8 cellular contexts compared by ENCODE assay signal in genomic region chr3:33047842-33048834, GRCh38. TPM values are rescaled to one million over a fixed set of nuclear protein-coding genes. Genes with fewer than 3 reads are reported as not detected.
DNase-seq lines count a peak whose midpoint lies in the region; ATAC-seq and TF ChIP-seq lines count a peak whose summit lies in the region.
"Had no signal": no experiment of that assay in that cellular context is flagged by ENCODE, and none has a peak within 500 bp of the region (broad histone marks: within the 10 kb centered on the region; RNA-seq: fewer than 3 reads in every experiment).

No MANE protein-coding gene starts in this region.

- no peaks in the 10 kb centered on the region for H3K4me1 ChIP-seq in H9 (ENCODE audit: insufficient read depth, low read length)

- no peaks in the 10 kb centered on the region for H3K27me3 ChIP-seq in H9 (ENCODE audit: insufficient read depth, low read length)

- no peak overlapping the region for H2BK12ac ChIP-seq in H9 (ENCODE audit: insufficient read length, low read depth, low read length)

- H3K79me1 ChIP-seq in H9 (ENCODE audit: insufficient read depth, low read depth, low read length, poor library complexity, severe bottlenecking), result no peaks in the 10 kb centered on the region

- no CpG with 5 or more reads among the region's 6 CpGs for WGBS in H9 (ENCODE audit: extremely low coverage, insufficient read length, low lambda C conversion rate)

- H3K4ac ChIP-seq in H9 (ENCODE audit: low read depth, low read length), result no peak overlapping the region

- H2AFZ ChIP-seq in H9 (ENCODE audit: low read length), result no peak overlapping the region

- H3K23ac ChIP-seq in H9 (ENCODE audit: insufficient read length, low read depth, low read length), result no peak overlapping the region

- H2BK120ac ChIP-seq in H9 (ENCODE audit: low read depth, low read length, poor library complexity, severe bottlenecking), result no peak overlapping the region

- no peak overlapping the region for H3K18ac ChIP-seq in H9 (ENCODE audit: insufficient read length, low read depth, low read length)

- H3K14ac ChIP-seq in H9 (ENCODE audit: insufficient read depth, low read length), result no peak overlapping the region

- peak overlapping the region; percentile 98 for H3K27ac Mint-ChIP-seq in activated CD4-positive, alpha-beta memory T cell treated with anti-CD3 and anti-CD28 coated beads, Interleukin-2, amount 10 ng/mL, durations not matched to agents 7 days and 5 days
- H3K27ac Mint-ChIP-seq in H9, result peak overlapping the region in 1 of 3 experiments; percentile 56; a peak in 1 of 7 replicates

- no peak overlapping the region for H2AK5ac ChIP-seq in H9 (ENCODE audit: insufficient read length, low read length)

- H3K4me3 Mint-ChIP-seq in activated CD4-positive, alpha-beta memory T cell treated with anti-CD3 and anti-CD28 coated beads, Interleukin-2, amount 10 ng/mL, durations not matched to agents 7 days and 5 days, result peak overlapping the region; percentile 60
- no peak overlapping the region for H3K4me3 Mint-ChIP-seq in H9

- DNase-seq in activated CD4-positive, alpha-beta memory T cell treated with anti-CD3 and anti-CD28 coated beads, Interleukin-2, amount 10 ng/mL, durations not matched to agents 7 days and 5 days, result peak; percentile 68
- DNase-seq in pons (ENCODE audit: low spot score), result peak; percentile 37
- DNase-seq in NCI-H1417 treated with DMSO at 0.1 percent for 48 hours (lab: John Stamatoyannopoulos, UW), result no peak
- no peak for DNase-seq in NCI-H1105 (lab: John Stamatoyannopoulos, UW)
- no peak for DNase-seq in H9
- DNase-seq: IMR-90 had no signal

- H4K8ac ChIP-seq in H9 (replicated peaks; ENCODE audit: insufficient read length, low read depth, low read length), result no peak overlapping the region

- no peak overlapping the region for H4K91ac ChIP-seq in H9 (ENCODE audit: insufficient read length, low read depth, low read length)

- H3K56ac ChIP-seq in H9 (ENCODE audit: insufficient read length, low read depth, low read length), result no peak overlapping the region

- H3K27me3 Mint-ChIP-seq in activated CD4-positive, alpha-beta memory T cell treated with anti-CD3 and anti-CD28 coated beads, Interleukin-2, amount 10 ng/mL, durations not matched to agents 7 days and 5 days, result no peaks in the 10 kb centered on the region
- H3K27me3 Mint-ChIP-seq in H9 (ENCODE audit: low read depth), result no peaks in the 10 kb centered on the region

- H2BK15ac ChIP-seq in H9 (ENCODE audit: low read depth, low read length), result no peak overlapping the region

- no peaks in the 10 kb centered on the region for H3K79me2 ChIP-seq in H9 (ENCODE audit: insufficient read depth, low read length)

- H3K36me3 Mint-ChIP-seq in activated CD4-positive, alpha-beta memory T cell treated with anti-CD3 and anti-CD28 coated beads, Interleukin-2, amount 10 ng/mL, durations not matched to agents 7 days and 5 days (ENCODE audit: low read depth), result peaks cover 66% of the 10 kb centered on the region
- peaks cover 0 to 34% (median 23%) of the 10 kb centered on the region in 3 experiments; a peak in 6 of 7 replicates for H3K36me3 Mint-ChIP-seq in H9 (ENCODE audit: insufficient read depth in 1 of 3, low read depth in 3 of 3)

- no peak overlapping the region for H3K27ac ChIP-seq in H9 (ENCODE audit: insufficient read length, low read depth, low read length)

- no peaks in the 10 kb centered on the region for H3K9me3 Mint-ChIP-seq in activated CD4-positive, alpha-beta memory T cell treated with anti-CD3 and anti-CD28 coated beads, Interleukin-2, amount 10 ng/mL, durations not matched to agents 7 days and 5 days
- H3K9me3 Mint-ChIP-seq in H9, result no peaks in the 10 kb centered on the region

- H2BK5ac ChIP-seq in H9 (ENCODE audit: insufficient read length, low read length), result no peak overlapping the region

- H3K23me2 ChIP-seq in H9 (ENCODE audit: insufficient read length, low read depth, low read length, poor library complexity, severe bottlenecking), result no peaks in the 10 kb centered on the region

- no peak overlapping the region for H3K9ac ChIP-seq in H9 (ENCODE audit: extremely low read depth, insufficient read length, low read length)

- no peak overlapping the region for H4K5ac ChIP-seq in H9 (ENCODE audit: insufficient read length, low read depth, low read length)

- H3K4me2 ChIP-seq in H9 (ENCODE audit: insufficient read depth, insufficient read length, low read length), result no peak overlapping the region

- CTCF ChIA-PET in activated CD4-positive, alpha-beta memory T cell treated with anti-CD3 and anti-CD28 coated beads, Interleukin-2, amount 10 ng/mL, durations not matched to agents 7 days and 5 days (lab: Charles Lee), result interaction anchor here (0.8 to 8.1 kb wide), 10 partner anchors 10 to 100 kb away, joined by 3 to 100 read pairs (median 6); partner anchors contain the start of gene CCR4

- no peak for TF ChIP-seq CTCF in H9 (conservative IDR thresholded peaks at IDR 0.05)

- no peak overlapping the region for H3T11ph ChIP-seq in H9 (ENCODE audit: low read length)

- ATAC-seq in GM19043 (IDR thresholded peaks at IDR 0.05; ENCODE audit: low read depth, unreplicated experiment), result peak; percentile 78
- ATAC-seq in HG03045 (IDR thresholded peaks at IDR 0.05; ENCODE audit: unreplicated experiment), result peak; percentile 65

- peaks cover 82% of the 10 kb centered on the region for H3K4me1 Mint-ChIP-seq in activated CD4-positive, alpha-beta memory T cell treated with anti-CD3 and anti-CD28 coated beads, Interleukin-2, amount 10 ng/mL, durations not matched to agents 7 days and 5 days
- no peaks in the 10 kb centered on the region for H3K4me1 Mint-ChIP-seq in H9

- no peak overlapping the region for H2BK20ac ChIP-seq in H9 (ENCODE audit: low read depth, low read length, poor library complexity, severe bottlenecking)

- H4K20me1 ChIP-seq in H9 (ENCODE audit: control insufficient read depth, insufficient read depth, insufficient read length), result no peaks in the 10 kb centered on the region

- H3K9me3 ChIP-seq in H9 (ENCODE audit: control insufficient read depth, low read depth, low read length), result no peaks in the 10 kb centered on the region

- POLR2A ChIA-PET in activated CD4-positive, alpha-beta memory T cell treated with anti-CD3 and anti-CD28 coated beads, Interleukin-2, amount 10 ng/mL, durations not matched to agents 7 days and 5 days (lab: Charles Lee), result interaction anchor here (0.7 to 11.1 kb wide), 10 partner anchors 8 to 91 kb away, joined by 3 to 211 read pairs (median 5); no protein-coding TSS in a partner anchor

RNA-seq across cellular contexts. Expression of gene GLB1, which starts 48.8 kb away (rescaled TPM):
- total RNA-seq in activated CD4-positive, alpha-beta memory T cell treated with anti-CD3 and anti-CD28 coated beads, Interleukin-2, amount 10 ng/mL, durations not matched to agents 7 days and 5 days, result 10 to 100 TPM; 50.0 to 51.7 TPM
- total RNA-seq in H9 (2021), result 51.8 and 55.0 TPM in 2 replicates

RNA-seq across cellular contexts. Expression of gene TMPPE, which starts 48.8 kb away (rescaled TPM):
- total RNA-seq in activated CD4-positive, alpha-beta memory T cell treated with anti-CD3 and anti-CD28 coated beads, Interleukin-2, amount 10 ng/mL, durations not matched to agents 7 days and 5 days, result 1 to 10 TPM; 9.1 to 9.7 TPM
- total RNA-seq in H9 (2021), result 6.6 and 7.7 TPM in 2 replicates

Comparison
In these comparisons a context has a peak if more than half of its experiments do, and no peak if none do; other contexts are left out.
1. DNase-seq: peak in activated CD4-positive, alpha-beta memory T cell treated with anti-CD3 and anti-CD28 coated beads, Interleukin-2, amount 10 ng/mL, durations not matched to agents 7 days and 5 days (single experiment) and pons (single experiment); none in NCI-H1417 treated with DMSO at 0.1 percent for 48 hours (single experiment), NCI-H1105 (single experiment) and H9 (single experiment).